24 cellular contexts compared by ENCODE assay signal in the genomic region with DNA sequence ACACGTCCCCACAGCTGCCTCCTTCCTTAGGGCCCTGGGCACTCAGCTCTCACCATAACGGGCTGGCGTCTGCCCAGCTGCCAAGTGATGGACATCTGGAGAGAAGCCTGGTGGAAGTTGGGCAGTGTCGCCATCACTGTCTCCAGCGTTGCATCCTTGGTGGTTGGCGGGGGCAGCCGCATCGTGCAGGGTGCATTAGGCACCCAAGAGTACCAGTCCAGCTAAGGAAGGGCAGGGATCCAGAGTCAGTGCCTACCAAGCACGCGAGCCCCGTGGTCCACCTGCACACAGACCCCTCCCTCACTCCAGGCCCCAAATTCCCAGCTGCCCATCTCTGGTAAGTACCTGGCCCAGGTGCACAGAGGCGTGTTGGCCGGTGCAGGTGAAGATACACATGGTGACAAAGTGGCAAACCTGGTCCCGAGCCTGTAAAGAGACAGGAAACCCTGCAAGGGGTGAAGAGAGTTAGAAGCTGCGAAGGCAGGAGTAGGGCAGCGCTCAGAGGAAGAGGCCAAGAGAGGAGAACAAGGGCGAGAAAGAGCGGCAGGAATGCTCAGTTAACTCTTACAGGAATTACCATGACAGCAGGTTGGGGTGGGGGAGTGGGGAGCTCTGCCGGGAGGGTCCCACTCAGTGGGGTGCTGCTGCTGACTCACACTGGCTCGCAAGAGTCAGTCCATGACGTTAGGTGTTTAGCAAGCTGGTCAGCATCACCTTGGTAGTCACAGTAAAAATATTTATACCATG. TPM values are rescaled to one million over a fixed set of nuclear protein-coding genes. Genes with fewer than 3 reads are reported as not detected.
DNase-seq lines count a peak whose midpoint lies in the region; ATAC-seq and TF ChIP-seq lines count a peak whose summit lies in the region.
"Had no signal": no experiment of that assay in that cellular context is flagged by ENCODE, and none has a peak within 500 bp of the region (broad histone marks: within the 10 kb centered on the region; RNA-seq: fewer than 3 reads in every experiment).

No MANE protein-coding gene starts in this region.

- no CpG with 5 or more reads among the region's 21 CpGs for WGBS in mesendoderm (ENCODE audit: extremely low coverage, insufficient coverage, low lambda C conversion rate)

- no peak overlapping the region for H3K4me3 ChIP-seq in BLaER1 treated with 17β-estradiol and CSF1 and Interleukin-3, amounts not matched to agents 10 nM and 100 nM
- no peak overlapping the region for H3K4me3 ChIP-seq in HUES48 (ENCODE audit: low read depth, low read length)
- H3K4me3 ChIP-seq in brain microvascular endothelial cell (ENCODE audit: low read depth, low read length) = no peak overlapping the region
- no peak overlapping the region for H3K4me3 ChIP-seq in mesendoderm (ENCODE audit: low read length)
- H3K4me3 ChIP-seq in dorsolateral prefrontal cortex = no peak overlapping the region
- H3K4me3 ChIP-seq: ascending aorta, right lobe of liver, testis had no signal

- H3K36me3 ChIP-seq in BLaER1 treated with 17β-estradiol and CSF1 and Interleukin-3, amounts not matched to agents 10 nM and 100 nM = no peaks in the 10 kb centered on the region
- no peaks in the 10 kb centered on the region for H3K36me3 ChIP-seq in HUES48 (ENCODE audit: control insufficient read depth, insufficient read depth, low read length)
- no peaks in the 10 kb centered on the region for H3K36me3 ChIP-seq in brain microvascular endothelial cell (replicated peaks)
- no peaks in the 10 kb centered on the region for H3K36me3 ChIP-seq in mesendoderm (ENCODE audit: control insufficient read depth, insufficient read depth, low read length)
- H3K36me3 ChIP-seq: ascending aorta, right lobe of liver had no signal

- CTCF ChIA-PET in activated CD8-positive, alpha-beta T cell treated with anti-CD3 and anti-CD28 coated beads, Interleukin-2, amount 10 ng/mL, durations not matched to agents 7 days and 5 days (lab: Charles Lee) = interaction anchor here (1.3 kb wide), 1 partner anchor 211 kb away, joined by 3 read pairs; no protein-coding TSS in a partner anchor

- peaks cover 24 to 47% (median 43%) of the 10 kb centered on the region in 10 experiments for H3K4me1 ChIP-seq in BLaER1 treated with 17β-estradiol and CSF1 and Interleukin-3, amounts not matched to agents 10 nM and 100 nM
- H3K4me1 ChIP-seq in HUES48 (ENCODE audit: control insufficient read depth, insufficient read depth, low read length) (peaks cover 23% of the 10 kb centered on the region), mesendoderm (ENCODE audit: control insufficient read depth, low read depth, low read length) (no peaks in the 10 kb centered on the region)
- H3K4me1 ChIP-seq: ascending aorta, right lobe of liver, testis had no signal

- no peak overlapping the region for H3K27ac Mint-ChIP-seq in activated CD8-positive, alpha-beta T cell treated with anti-CD3 and anti-CD28 coated beads, Interleukin-2, amount 10 ng/mL, durations not matched to agents 7 days and 5 days
- H3K27ac Mint-ChIP-seq: activated naive CD4-positive, alpha-beta T cell treated with anti-CD3 and anti-CD28 coated beads for 36 hours; CD14-positive monocyte had no signal

- DNase-seq in brain microvascular endothelial cell = peak; percentile 33
- DNase-seq in mesendoderm = peak; percentile 60
- DNase-seq in dorsolateral prefrontal cortex = no peak
- no peak for DNase-seq in activated CD8-positive, alpha-beta T cell treated with anti-CD3 and anti-CD28 coated beads, Interleukin-2, amount 10 ng/mL, durations not matched to agents 7 days and 5 days
- no peak for DNase-seq in activated CD4-positive, alpha-beta T cell treated with anti-CD3 and anti-CD28 coated beads for 1 hour
- DNase-seq: activated CD8-positive, alpha-beta memory T cell treated with anti-CD3 and anti-CD28 coated beads for 24 hours; activated naive CD4-positive, alpha-beta T cell treated with anti-CD3 and anti-CD28 coated beads for 36 hours; activated T-cell treated with anti-CD3 and anti-CD28 coated beads, Interleukin-2, amount 50 U/mL, for 4 hours; head of caudate nucleus; NCI-H1048; NCI-H1930; NCI-H2227 treated with DMSO at 0.1 percent for 48 hours; nucleus accumbens; right lobe of liver; testis had no signal

- no peak for TF ChIP-seq CTCF in brain microvascular endothelial cell (IDR thresholded peaks at IDR 0.05; ENCODE audit: low read depth, low read length, missing control alignments)
- no peak for TF ChIP-seq CTCF in dorsolateral prefrontal cortex (IDR thresholded peaks at IDR 0.05 in 54 of 56, conservative IDR thresholded peaks at IDR 0.05 in 2 of 56; ENCODE audit: low read depth in 1 of 56, partially characterized antibody in 56 of 56)

- in situ Hi-C loops in brain microvascular endothelial cell (cut with HindIII; ENCODE audit: low pct_ligation_motif_present, low sequenced_read_pairs) = no loop called here

- no peak overlapping the region for H2BK5ac ChIP-seq in mesendoderm (ENCODE audit: low read length)

- H3K56ac ChIP-seq in mesendoderm (ENCODE audit: low read length) = no peak overlapping the region

- no peak overlapping the region for H4K5ac ChIP-seq in mesendoderm (ENCODE audit: low read length)

- no peak overlapping the region for H4K8ac ChIP-seq in mesendoderm (ENCODE audit: low read depth, low read length)

- H3K79me1 ChIP-seq in mesendoderm (ENCODE audit: low read length) = no peaks in the 10 kb centered on the region

- H3K27me3 Mint-ChIP-seq in activated CD8-positive, alpha-beta T cell treated with anti-CD3 and anti-CD28 coated beads, Interleukin-2, amount 10 ng/mL, durations not matched to agents 7 days and 5 days (ENCODE audit: low read depth) = peaks cover 32% of the 10 kb centered on the region

- intact Hi-C loops in dorsolateral prefrontal cortex (cut with DNase I) = loop anchor here in 1 of 2 donors (5.0 kb wide), 1 partner anchor 65 kb away; no protein-coding TSS in a partner anchor

- ATAC-seq in GM21737 (IDR thresholded peaks at IDR 0.05; ENCODE audit: unreplicated experiment) = no peak
- ATAC-seq in activated CD8-positive, alpha-beta T cell treated with anti-CD3 and anti-CD28 coated beads, Interleukin-2, amount 10 ng/mL, durations not matched to agents 7 days and 5 days = no peak
- ATAC-seq: activated T-cell treated with anti-CD3 and anti-CD28 coated beads, Interleukin-2, amount 50 U/mL, for 4 hours; right lobe of liver; SK-N-SH treated with all-trans-retinoic acid at 6 μM for 48 hours had no signal

- no peaks in the 10 kb centered on the region for H3K9me3 ChIP-seq in BLaER1 treated with 17β-estradiol and CSF1 and Interleukin-3, amounts not matched to agents 10 nM and 100 nM (replicated peaks in 1 of 11)
- H3K9me3 ChIP-seq in HUES48 (ENCODE audit: control insufficient read depth, insufficient read depth, low read length) = no peaks in the 10 kb centered on the region
- H3K9me3 ChIP-seq: ascending aorta, right lobe of liver, testis had no signal

- H2AK5ac ChIP-seq in mesendoderm (ENCODE audit: low read length) = no peak overlapping the region

- H4K20me1 ChIP-seq in BLaER1 treated with 17β-estradiol and CSF1 and Interleukin-3, amounts not matched to agents 10 nM and 100 nM = peaks cover 0 to 13% (median 0%) of the 10 kb centered on the region in 11 experiments; a peak in 2 of 22 replicates

- no peak overlapping the region for H3K27ac ChIP-seq in BLaER1 treated with 17β-estradiol and CSF1 and Interleukin-3, amounts not matched to agents 10 nM and 100 nM
- H3K27ac ChIP-seq in HUES48 (ENCODE audit: low read depth, low read length) (peak overlapping the region; percentile 60), brain microvascular endothelial cell (no peak overlapping the region), mesendoderm (ENCODE audit: low read depth, low read length) (no peak overlapping the region), dorsolateral prefrontal cortex (no peak overlapping the region)
- H3K27ac ChIP-seq: ascending aorta, KMS-11, right lobe of liver, RWPE1, testis had no signal

- no peaks in the 10 kb centered on the region for H3K9me3 Mint-ChIP-seq in activated CD8-positive, alpha-beta T cell treated with anti-CD3 and anti-CD28 coated beads, Interleukin-2, amount 10 ng/mL, durations not matched to agents 7 days and 5 days (ENCODE audit: insufficient read depth)
- H3K9me3 Mint-ChIP-seq: activated T-cell treated with anti-CD3 and anti-CD28 coated beads, Interleukin-2, amount 50 U/mL, for 4 hours had no signal

- H3K4me3 Mint-ChIP-seq in activated CD8-positive, alpha-beta T cell treated with anti-CD3 and anti-CD28 coated beads, Interleukin-2, amount 10 ng/mL, durations not matched to agents 7 days and 5 days = no peak overlapping the region
- H3K4me3 Mint-ChIP-seq: activated naive CD4-positive, alpha-beta T cell treated with anti-CD3 and anti-CD28 coated beads for 36 hours; activated T-cell treated with anti-CD3 and anti-CD28 coated beads, Interleukin-2, amount 50 U/mL, for 4 hours; CD14-positive monocyte had no signal

- H3K9ac ChIP-seq in BLaER1 treated with 17β-estradiol and CSF1 and Interleukin-3, amounts not matched to agents 10 nM and 100 nM = no peak overlapping the region
- H3K9ac ChIP-seq in HUES48 (ENCODE audit: low read depth, low read length) = no peak overlapping the region
- no peak overlapping the region for H3K9ac ChIP-seq in mesendoderm (ENCODE audit: low read length)
- H3K9ac ChIP-seq: KMS-11 had no signal

- H3K27me3 ChIP-seq in BLaER1 treated with 17β-estradiol and CSF1 and Interleukin-3, amounts not matched to agents 10 nM and 100 nM = peaks cover 0 to 3% (median 0%) of the 10 kb centered on the region in 11 experiments; a peak in 2 of 22 replicates
- peaks cover 20% of the 10 kb centered on the region for H3K27me3 ChIP-seq in HUES48 (ENCODE audit: control insufficient read depth, insufficient read depth, low read length)
- peaks cover 14% of the 10 kb centered on the region for H3K27me3 ChIP-seq in brain microvascular endothelial cell (replicated peaks)
- no peaks in the 10 kb centered on the region for H3K27me3 ChIP-seq in mesendoderm (ENCODE audit: insufficient read depth, low read length, poor library complexity)
- H3K27me3 ChIP-seq in dorsolateral prefrontal cortex = peaks cover 0 to 24% (median 5%) of the 10 kb centered on the region in 45 donors
- H3K27me3 ChIP-seq: ascending aorta, right lobe of liver, testis had no signal

- no peaks in the 10 kb centered on the region for H3K36me3 Mint-ChIP-seq in activated CD8-positive, alpha-beta T cell treated with anti-CD3 and anti-CD28 coated beads, Interleukin-2, amount 10 ng/mL, durations not matched to agents 7 days and 5 days (ENCODE audit: low read depth)

- no peak overlapping the region for H3K4ac ChIP-seq in mesendoderm (ENCODE audit: low read depth, low read length)

- no peak overlapping the region for H2BK15ac ChIP-seq in mesendoderm (replicated peaks; ENCODE audit: low read depth)

- H3K23ac ChIP-seq in mesendoderm (ENCODE audit: low read length) = no peak overlapping the region

- H3K18ac ChIP-seq in mesendoderm (ENCODE audit: low read length) = no peak overlapping the region

- peaks cover 15% of the 10 kb centered on the region for H3K4me1 Mint-ChIP-seq in activated CD8-positive, alpha-beta T cell treated with anti-CD3 and anti-CD28 coated beads, Interleukin-2, amount 10 ng/mL, durations not matched to agents 7 days and 5 days (ENCODE audit: low read depth)

- POLR2A ChIA-PET in activated CD8-positive, alpha-beta T cell treated with anti-CD3 and anti-CD28 coated beads, Interleukin-2, amount 10 ng/mL, durations not matched to agents 7 days and 5 days (lab: Charles Lee) = interaction anchor here (0.6 kb wide), 1 partner anchor 26 kb away, joined by 3 read pairs; no protein-coding TSS in a partner anchor

- H3K79me2 ChIP-seq in mesendoderm (ENCODE audit: control insufficient read depth, insufficient read depth, low read length) = no peaks in the 10 kb centered on the region

- H3K4me2 ChIP-seq in BLaER1 treated with 17β-estradiol and CSF1 and Interleukin-3, amounts not matched to agents 10 nM and 100 nM = peak overlapping the region in 8 of 11 experiments; percentile 14 to 58 (median 36); a peak in 13 of 22 replicates
- H3K4me2 ChIP-seq in mesendoderm (ENCODE audit: low read length) = no peak overlapping the region
- H3K4me2 ChIP-seq: KMS-11 had no signal

- no peak overlapping the region for H2BK120ac ChIP-seq in mesendoderm (ENCODE audit: low read depth, low read length)

RNA-seq across cellular contexts. Expression of gene ALOX15, which starts 9.5 kb away (rescaled TPM):
- polyA plus RNA-seq in mesendoderm (2013, experiment 1 of 2) = 0.17 TPM
- polyA plus RNA-seq in mesendoderm (2013, experiment 2 of 2) = 0.21 TPM
- total RNA-seq in dorsolateral prefrontal cortex = 1 to 10 TPM in 51 of 120 experiments, under 1 TPM in 52, not detected in 17; 0.18 to 5.7 (median 0.98) TPM
- total RNA-seq in activated CD8-positive, alpha-beta T cell treated with anti-CD3 and anti-CD28 coated beads, Interleukin-2, amount 10 ng/mL, durations not matched to agents 7 days and 5 days = not detected
- total RNA-seq: activated naive CD4-positive, alpha-beta T cell treated with anti-CD3 and anti-CD28 coated beads for 36 hours; activated T-cell treated with anti-CD3 and anti-CD28 coated beads, Interleukin-2, amount 50 U/mL, for 4 hours; ascending aorta had no signal

RNA-seq across cellular contexts. Expression of gene SMTNL2, which starts 47.7 kb away (rescaled TPM):
- 0.73 TPM for polyA plus RNA-seq in mesendoderm (2013, experiment 1 of 2)
- 0.60 TPM for polyA plus RNA-seq in mesendoderm (2013, experiment 2 of 2)
- 1 to 10 TPM in 38 of 120 experiments, under 1 TPM in 51, not detected in 31; 0.19 to 4.3 (median 0.85) TPM for total RNA-seq in dorsolateral prefrontal cortex
- not detected for total RNA-seq in activated CD8-positive, alpha-beta T cell treated with anti-CD3 and anti-CD28 coated beads, Interleukin-2, amount 10 ng/mL, durations not matched to agents 7 days and 5 days
- total RNA-seq: activated naive CD4-positive, alpha-beta T cell treated with anti-CD3 and anti-CD28 coated beads for 36 hours; activated T-cell treated with anti-CD3 and anti-CD28 coated beads, Interleukin-2, amount 50 U/mL, for 4 hours; liver had no signal

Comparison
In these comparisons a context has a peak if more than half of its experiments do, and no peak if none do; other contexts are left out.
1. DNase-seq: peak in brain microvascular endothelial cell (single experiment) and mesendoderm (single experiment); none in dorsolateral prefrontal cortex (0 of 10), activated CD8-positive, alpha-beta T cell treated with anti-CD3 and anti-CD28 coated beads, Interleukin-2, amount 10 ng/mL, durations not matched to agents 7 days and 5 days (single experiment) and activated CD4-positive, alpha-beta T cell treated with anti-CD3 and anti-CD28 coated beads for 1 hour (single experiment).